In genomic region chr6:129209355-129209754, GRCh38 we compare ENCODE assay signal across 20 cellular contexts.
"Had no signal": no experiment of that assay in that cellular context is flagged by ENCODE, and none has a peak within 500 bp of the region (broad histone marks: within the 10 kb centered on the region; RNA-seq: fewer than 3 reads in every experiment).

No MANE protein-coding gene starts in this region.

- H3K9me3 Mint-ChIP-seq: activated CD4-positive, alpha-beta T cell treated with anti-CD3 and anti-CD28 coated beads, Interleukin-2, amount 10 ng/mL, durations not matched to agents 24 days and 14 days; activated naive CD4-positive, alpha-beta T cell treated with anti-CD3 and anti-CD28 coated beads, Interleukin-2, amount 10 ng/mL, durations not matched to agents 7 days and 5 days; activated naive CD8-positive, alpha-beta T cell treated with anti-CD3 and anti-CD28 coated beads, Interleukin-2, amount 50 U/mL, for 24 hours; activated T-cell treated with anti-CD3 and anti-CD28 coated beads, Interleukin-2, amount 50 U/mL, for 4 hours; central memory CD8-positive, alpha-beta T cell; naive thymus-derived CD8-positive, alpha-beta T cell; stimulated activated memory B cell treated with anti-CD40 and anti-IgM and Interleukin-4, amounts not matched to agents 10 μg/mL and 1 μg/mL and 100 μg/mL, for 72 hours had no signal

- H3K27me3 Mint-ChIP-seq: activated CD4-positive, alpha-beta T cell treated with anti-CD3 and anti-CD28 coated beads, Interleukin-2, amount 10 ng/mL, durations not matched to agents 24 days and 14 days; stimulated activated memory B cell treated with anti-CD40 and anti-IgM and Interleukin-4, amounts not matched to agents 10 μg/mL and 1 μg/mL and 100 μg/mL, for 72 hours had no signal

- H3K4me1 Mint-ChIP-seq: activated CD4-positive, alpha-beta T cell treated with anti-CD3 and anti-CD28 coated beads, Interleukin-2, amount 10 ng/mL, durations not matched to agents 24 days and 14 days; activated naive CD4-positive, alpha-beta T cell treated with anti-CD3 and anti-CD28 coated beads, Interleukin-2, amount 10 ng/mL, durations not matched to agents 7 days and 5 days; activated naive CD8-positive, alpha-beta T cell treated with anti-CD3 and anti-CD28 coated beads, Interleukin-2, amount 50 U/mL, for 24 hours; central memory CD8-positive, alpha-beta T cell; naive thymus-derived CD8-positive, alpha-beta T cell had no signal

- H3K27ac Mint-ChIP-seq: activated CD4-positive, alpha-beta T cell treated with anti-CD3 and anti-CD28 coated beads, Interleukin-2, amount 10 ng/mL, durations not matched to agents 24 days and 14 days; activated naive CD4-positive, alpha-beta T cell treated with anti-CD3 and anti-CD28 coated beads, Interleukin-2, amount 10 ng/mL, durations not matched to agents 7 days and 5 days; activated naive CD8-positive, alpha-beta T cell treated with anti-CD3 and anti-CD28 coated beads, Interleukin-2, amount 50 U/mL, for 24 hours; stimulated activated memory B cell treated with anti-CD40 and anti-IgM and Interleukin-4, amounts not matched to agents 10 μg/mL and 1 μg/mL and 100 μg/mL, for 72 hours had no signal

- H3K4me3 ChIP-seq: ascending aorta, gastroesophageal sphincter, heart left ventricle, sigmoid colon, spleen, thoracic aorta, upper lobe of right lung had no signal

- H3K4me3 Mint-ChIP-seq: activated CD4-positive, alpha-beta T cell treated with anti-CD3 and anti-CD28 coated beads, Interleukin-2, amount 10 ng/mL, durations not matched to agents 24 days and 14 days; activated naive CD4-positive, alpha-beta T cell treated with anti-CD3 and anti-CD28 coated beads, Interleukin-2, amount 10 ng/mL, durations not matched to agents 7 days and 5 days; activated naive CD8-positive, alpha-beta T cell treated with anti-CD3 and anti-CD28 coated beads, Interleukin-2, amount 50 U/mL, for 24 hours; activated T-cell treated with anti-CD3 and anti-CD28 coated beads, Interleukin-2, amount 50 U/mL, for 4 hours; central memory CD8-positive, alpha-beta T cell; naive thymus-derived CD8-positive, alpha-beta T cell; stimulated activated memory B cell treated with anti-CD40 and anti-IgM and Interleukin-4, amounts not matched to agents 10 μg/mL and 1 μg/mL and 100 μg/mL, for 72 hours had no signal

- DNase-seq: activated CD4-positive, alpha-beta T cell treated with anti-CD3 and anti-CD28 coated beads, Interleukin-2, amount 10 ng/mL, durations not matched to agents 24 days and 14 days; activated CD8-positive, alpha-beta memory T cell treated with anti-CD3 and anti-CD28 coated beads, Interleukin-2, amount 50 U/mL, for 4 hours; activated effector memory CD4-positive, alpha-beta T cell treated with Interleukin-2 at 50 U/mL for 16 hours; activated naive CD4-positive, alpha-beta T cell treated with anti-CD3 and anti-CD28 coated beads, Interleukin-2, amount 10 ng/mL, durations not matched to agents 7 days and 5 days; activated naive CD8-positive, alpha-beta T cell treated with anti-CD3 and anti-CD28 coated beads, Interleukin-2, amount 50 U/mL, for 24 hours; activated T-cell treated with anti-CD3 and anti-CD28 coated beads, Interleukin-2, amount 50 U/mL, for 4 hours; cortex of kidney; heart left ventricle; kidney glomerular epithelial cell; left ventricle myocardium superior; naive thymus-derived CD8-positive, alpha-beta T cell; sigmoid colon; spleen; stimulated activated CD4-positive, alpha-beta T cell treated with anti-CD3 and anti-CD28 coated beads, Interleukin-4, amount 100 ng/mL, for 4 hours; upper lobe of right lung had no signal

- ATAC-seq: activated naive CD8-positive, alpha-beta T cell treated with anti-CD3 and anti-CD28 coated beads, Interleukin-2, amount 50 U/mL, for 24 hours; activated T-cell treated with anti-CD3 and anti-CD28 coated beads, Interleukin-2, amount 50 U/mL, for 4 hours; gastroesophageal sphincter; heart left ventricle; left ventricle myocardium superior; naive thymus-derived CD8-positive, alpha-beta T cell; stimulated activated memory B cell treated with anti-CD40 and anti-IgM and Interleukin-4, amounts not matched to agents 10 μg/mL and 1 μg/mL and 100 μg/mL, for 72 hours; upper lobe of right lung had no signal

- H3K36me3 Mint-ChIP-seq: activated naive CD4-positive, alpha-beta T cell treated with anti-CD3 and anti-CD28 coated beads, Interleukin-2, amount 10 ng/mL, durations not matched to agents 7 days and 5 days; naive thymus-derived CD8-positive, alpha-beta T cell; stimulated activated memory B cell treated with anti-CD40 and anti-IgM and Interleukin-4, amounts not matched to agents 10 μg/mL and 1 μg/mL and 100 μg/mL, for 72 hours had no signal
